8 cellular contexts compared by ENCODE assay signal in the genomic region with DNA sequence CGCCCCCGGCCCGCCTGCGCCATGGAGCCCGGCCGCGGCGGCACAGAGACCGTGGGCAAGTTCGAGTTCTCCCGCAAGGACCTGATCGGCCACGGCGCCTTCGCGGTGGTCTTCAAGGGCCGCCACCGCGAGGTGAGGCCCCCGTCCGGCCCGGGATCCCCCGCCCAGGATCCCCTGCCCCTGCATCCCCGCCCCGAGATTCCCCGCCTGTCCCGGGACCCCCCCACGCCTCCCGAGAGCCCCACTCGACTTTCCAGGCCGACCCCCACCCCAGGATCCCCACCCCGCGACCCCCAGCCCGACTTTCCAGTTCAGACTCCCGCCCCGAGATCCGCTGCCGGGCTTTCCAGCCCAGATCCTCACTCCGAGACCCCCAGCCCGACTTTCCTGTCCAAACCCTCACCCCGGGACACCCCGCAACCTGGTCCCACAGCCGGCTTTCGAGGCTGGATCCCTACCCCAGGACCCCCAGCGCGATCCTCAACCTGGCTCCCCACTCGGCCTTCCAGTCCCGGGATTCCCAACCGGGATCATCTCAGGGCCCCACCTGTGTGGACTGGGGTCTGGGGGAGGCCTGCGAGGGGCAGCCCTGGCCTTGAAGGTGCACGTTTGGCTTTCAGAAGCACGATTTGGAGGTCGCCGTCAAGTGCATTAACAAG. TPM values are rescaled to one million over a fixed set of nuclear protein-coding genes. Genes with fewer than 3 reads are reported as not detected.
DNase-seq lines count a peak whose midpoint lies in the region; ATAC-seq and TF ChIP-seq lines count a peak whose summit lies in the region.

No MANE protein-coding gene starts in this region.

- peak overlapping the region; percentile 86 for H3K4me3 Mint-ChIP-seq in activated T-helper 1 cell treated with anti-CD3 and anti-CD28 coated beads, Interleukin-12 subunit alpha, Interleukin-12 subunit beta, Interleukin-2, Interleukin-4 antibody, amounts not matched to agents 30 ng/mL and 10 ng/mL and 1 ng/mL, durations not matched to agents 14 hours and 24 hours and 36 hours

- peaks cover 2% of the 10 kb centered on the region for H3K27me3 Mint-ChIP-seq in activated T-helper 1 cell treated with anti-CD3 and anti-CD28 coated beads, Interleukin-12 subunit alpha, Interleukin-12 subunit beta, Interleukin-2, Interleukin-4 antibody, amounts not matched to agents 30 ng/mL and 10 ng/mL and 1 ng/mL, durations not matched to agents 14 hours and 24 hours and 36 hours (ENCODE audit: insufficient read depth)

- H3K4me3 ChIP-seq in BLaER1: peak overlapping the region; percentile 74
- peak overlapping the region; percentile 56 for H3K4me3 ChIP-seq in HFF-Myc (replicated peaks; ENCODE audit: low read depth, low read length)
- H3K4me3 ChIP-seq in skeletal muscle cell (ENCODE audit: low read depth, low read length): peak overlapping the region; percentile 63

- peak overlapping the region; percentile 93 for H3K9ac ChIP-seq in BLaER1

- peaks cover 16% of the 10 kb centered on the region for H3K36me3 ChIP-seq in BLaER1

- no peaks in the 10 kb centered on the region for H3K27me3 ChIP-seq in BLaER1

- no peak for ATAC-seq in left cardiac atrium
- no peak for ATAC-seq in GM19328 (IDR thresholded peaks at IDR 0.05; ENCODE audit: unreplicated experiment)

- H3K4me1 ChIP-seq in BLaER1: peaks cover 46% of the 10 kb centered on the region

- H3K36me3 Mint-ChIP-seq in activated T-helper 1 cell treated with anti-CD3 and anti-CD28 coated beads, Interleukin-12 subunit alpha, Interleukin-12 subunit beta, Interleukin-2, Interleukin-4 antibody, amounts not matched to agents 30 ng/mL and 10 ng/mL and 1 ng/mL, durations not matched to agents 14 hours and 24 hours and 36 hours (ENCODE audit: low read depth): no peaks in the 10 kb centered on the region

- no peaks in the 10 kb centered on the region for H3K9me3 Mint-ChIP-seq in activated T-helper 1 cell treated with anti-CD3 and anti-CD28 coated beads, Interleukin-12 subunit alpha, Interleukin-12 subunit beta, Interleukin-2, Interleukin-4 antibody, amounts not matched to agents 30 ng/mL and 10 ng/mL and 1 ng/mL, durations not matched to agents 14 hours and 24 hours and 36 hours

- intact Hi-C loops in activated T-helper 1 cell treated with anti-CD3 and anti-CD28 coated beads, Interleukin-12 subunit alpha, Interleukin-12 subunit beta, Interleukin-2, Interleukin-4 antibody, amounts not matched to agents 30 ng/mL and 10 ng/mL and 1 ng/mL, durations not matched to agents 14 hours and 24 hours and 36 hours (cut with micrococcal nuclease): loop anchor here (1.0 to 10.0 kb wide), 7 partner anchors 54 to 1020 kb away; partner anchors contain the start of genes EP400, MMP17, RAN and SFSWAP
- intact Hi-C loops in left cardiac atrium (cut with DNase I): loop anchor here in 1 of 2 donors (5.0 kb wide), 1 partner anchor 52 kb away; the partner anchor contains the start of gene EP400

- peak overlapping the region; percentile 78 for H3K27ac Mint-ChIP-seq in activated T-helper 1 cell treated with anti-CD3 and anti-CD28 coated beads, Interleukin-12 subunit alpha, Interleukin-12 subunit beta, Interleukin-2, Interleukin-4 antibody, amounts not matched to agents 30 ng/mL and 10 ng/mL and 1 ng/mL, durations not matched to agents 14 hours and 24 hours and 36 hours

- H3K4me2 ChIP-seq in BLaER1: peak overlapping the region; percentile 99

- no peaks in the 10 kb centered on the region for H3K9me3 ChIP-seq in BLaER1

- H3K4me1 Mint-ChIP-seq in activated T-helper 1 cell treated with anti-CD3 and anti-CD28 coated beads, Interleukin-12 subunit alpha, Interleukin-12 subunit beta, Interleukin-2, Interleukin-4 antibody, amounts not matched to agents 30 ng/mL and 10 ng/mL and 1 ng/mL, durations not matched to agents 14 hours and 24 hours and 36 hours (ENCODE audit: low read depth): no peaks in the 10 kb centered on the region

- TF ChIP-seq CTCF in HFF-Myc (IDR thresholded peaks at IDR 0.05; ENCODE audit: low read depth, low read length, missing control alignments): no peak

- H4K20me1 ChIP-seq in BLaER1: peaks cover 50% of the 10 kb centered on the region

- no peak for DNase-seq in HFF-Myc (ENCODE audit: extremely low read depth, low read depth)
- DNase-seq in activated T-helper 1 cell treated with anti-CD3 and anti-CD28 coated beads, Interleukin-12 subunit alpha, Interleukin-12 subunit beta, Interleukin-2, Interleukin-4 antibody, amounts not matched to agents 30 ng/mL and 10 ng/mL and 1 ng/mL, durations not matched to agents 14 hours and 24 hours and 36 hours (ENCODE audit: low spot score): no peak
- peak; percentile 33 for DNase-seq in left cardiac atrium
- DNase-seq in skeletal muscle cell (ENCODE audit: low read depth): no peak
- DNase-seq in stimulated activated CD4-positive, alpha-beta T cell treated with anti-CD3 and anti-CD28 coated beads, Interleukin-4, amount 100 ng/mL, for 1 hour: no peak
- no peak for DNase-seq in nucleus accumbens (lab: John Stamatoyannopoulos, UW)

- H3K27ac ChIP-seq in BLaER1: peak overlapping the region; percentile 94

RNA-seq across cellular contexts. Expression of gene ULK1, which starts 0.7 kb away (rescaled TPM):
- total RNA-seq in activated T-helper 1 cell treated with anti-CD3 and anti-CD28 coated beads, Interleukin-12 subunit alpha, Interleukin-12 subunit beta, Interleukin-2, Interleukin-4 antibody, amounts not matched to agents 30 ng/mL and 10 ng/mL and 1 ng/mL, durations not matched to agents 14 hours and 24 hours and 36 hours: 28.4 TPM in 2 replicates
- total RNA-seq in left cardiac atrium: 10 to 100 TPM; 27.6 to 34.5 TPM

RNA-seq across cellular contexts. Expression of gene PUS1, which starts 34.0 kb away (rescaled TPM):
- 92.1 and 100.0 TPM in 2 replicates for total RNA-seq in activated T-helper 1 cell treated with anti-CD3 and anti-CD28 coated beads, Interleukin-12 subunit alpha, Interleukin-12 subunit beta, Interleukin-2, Interleukin-4 antibody, amounts not matched to agents 30 ng/mL and 10 ng/mL and 1 ng/mL, durations not matched to agents 14 hours and 24 hours and 36 hours
- total RNA-seq in left cardiac atrium: 10 to 100 TPM in 1 of 2 donors, 1 to 10 TPM in 1; 7.7 to 19.2 TPM

RNA-seq across cellular contexts. Expression of gene EP400, which starts 54.6 kb away (rescaled TPM):
- 66.6 TPM in 2 replicates for total RNA-seq in activated T-helper 1 cell treated with anti-CD3 and anti-CD28 coated beads, Interleukin-12 subunit alpha, Interleukin-12 subunit beta, Interleukin-2, Interleukin-4 antibody, amounts not matched to agents 30 ng/mL and 10 ng/mL and 1 ng/mL, durations not matched to agents 14 hours and 24 hours and 36 hours
- total RNA-seq in left cardiac atrium: 10 to 100 TPM; 15.7 to 21.1 TPM
